21 cellular contexts compared by ENCODE assay signal in the genomic region with DNA sequence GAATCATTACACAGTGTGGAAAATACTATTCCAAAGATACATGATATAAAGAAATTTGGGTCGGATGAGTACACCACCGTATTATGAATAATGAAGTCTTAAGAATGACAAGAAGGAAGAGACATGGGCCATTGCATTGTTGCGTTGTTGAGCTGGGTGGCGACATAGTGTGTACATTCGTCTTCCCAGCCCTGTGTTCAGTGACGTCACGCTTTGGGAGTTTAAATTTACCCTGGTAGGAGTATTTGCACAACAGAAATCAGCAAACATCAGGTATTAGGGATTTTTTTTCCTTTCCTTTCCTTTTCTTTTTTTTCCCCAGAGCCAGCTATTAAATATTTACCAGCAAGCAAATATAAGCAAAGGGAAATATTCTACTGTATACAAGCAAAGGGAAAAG.
DNase-seq lines count a peak whose midpoint lies in the region; ATAC-seq and TF ChIP-seq lines count a peak whose summit lies in the region.
"Had no signal": no experiment of that assay in that cellular context is flagged by ENCODE, and none has a peak within 500 bp of the region (broad histone marks: within the 10 kb centered on the region; RNA-seq: fewer than 3 reads in every experiment).

No MANE protein-coding gene starts in this region.

- ATAC-seq in natural killer cell treated with Interleukin-12 subunit alpha and Interleukin-12 subunit beta and Interleukin-15 and Interleukin-18, amount 100 ng/mL, for 72 hours: no peak
- no peak for ATAC-seq in GM21786 (IDR thresholded peaks at IDR 0.05; ENCODE audit: unreplicated experiment)
- ATAC-seq: HCT116 had no signal

- H3K4me3 Mint-ChIP-seq in natural killer cell treated with Interleukin-12 subunit alpha and Interleukin-12 subunit beta and Interleukin-15 and Interleukin-18, amount 100 ng/mL, for 72 hours: no peak overlapping the region
- H3K4me3 Mint-ChIP-seq: CD4-positive, CD25-positive, alpha-beta regulatory T cell; CD8-positive, alpha-beta memory T cell; HFFc6 had no signal

- peak; percentile 99 for DNase-seq in DMS53 treated with DMSO at 0.1 percent for 48 hours (lab: John Stamatoyannopoulos, UW; ENCODE audit: unreplicated experiment)
- DNase-seq in hepatocyte (ENCODE audit: low spot score): peak; percentile 29
- DNase-seq in natural killer cell treated with Interleukin-12 subunit alpha and Interleukin-12 subunit beta and Interleukin-15 and Interleukin-18, amount 100 ng/mL, for 72 hours (ENCODE audit: low spot score): no peak
- DNase-seq in posterior vena cava (ENCODE audit: low spot score): no peak
- DNase-seq: ACHN; BE2C; C1 segment of cervical spinal cord; Caco-2; CD4-positive, CD25-positive, alpha-beta regulatory T cell; CD8-positive, alpha-beta memory T cell; DMS79 treated with DMSO at 0.1 percent for 48 hours; GF-D8; GOT3; H7; HFFc6; IMR-90 had no signal

- no peaks in the 10 kb centered on the region for H4K20me1 ChIP-seq in hepatocyte (ENCODE audit: insufficient read depth, poor library complexity, severe bottlenecking)

- no peak overlapping the region for H3K9ac ChIP-seq in liver (ENCODE audit: low read depth in 1 of 2, low read length in 2 of 2)

- H3K9me3 ChIP-seq in hepatocyte (ENCODE audit: low read depth) (no peaks in the 10 kb centered on the region), liver (ENCODE audit: control insufficient read depth in 4 of 4, low read length in 3 of 4) (peaks cover 0 to 12% (median 4%) of the 10 kb centered on the region in 4 donors)
- H3K9me3 ChIP-seq: BE2C, Caco-2 had no signal

- H3K4me3 ChIP-seq in hepatocyte (no peak overlapping the region), liver (ENCODE audit: low read depth in 1 of 3, low read length in 3 of 3) (no peak overlapping the region)

- H3K9me2 ChIP-seq in hepatocyte (replicated peaks; ENCODE audit: insufficient read depth): no peaks in the 10 kb centered on the region

- H3K4me2 ChIP-seq in hepatocyte: no peak overlapping the region

- H3K36me3 ChIP-seq in hepatocyte (replicated peaks; ENCODE audit: insufficient read depth, low read depth) (no peaks in the 10 kb centered on the region), liver (ENCODE audit: control insufficient read depth in 4 of 4, insufficient read depth in 3 of 4, low read depth in 1 of 4, low read length in 3 of 4) (no peaks in the 10 kb centered on the region)
- H3K36me3 ChIP-seq: BE2C had no signal

- H3K27ac ChIP-seq in 22Rv1 (peak overlapping the region; percentile 18), hepatocyte (no peak overlapping the region), liver (ENCODE audit: low read depth in 1 of 2, low read length in 2 of 2) (no peak overlapping the region)
- H3K27ac ChIP-seq: HL-60 had no signal

- 79% methylated on average over 7 of the region's 7 CpGs for WGBS in hepatocyte (ENCODE audit: low lambda C conversion rate, missing lambda C conversion rate)
- WGBS in liver: 53% methylated on average over 7 of the region's 7 CpGs

- no peaks in the 10 kb centered on the region for H3K27me3 Mint-ChIP-seq in natural killer cell treated with Interleukin-12 subunit alpha and Interleukin-12 subunit beta and Interleukin-15 and Interleukin-18, amount 100 ng/mL, for 72 hours
- H3K27me3 Mint-ChIP-seq: CD4-positive, CD25-positive, alpha-beta regulatory T cell; CD8-positive, alpha-beta memory T cell had no signal

- TF ChIP-seq CTCF in 22Rv1 (IDR thresholded peaks at IDR 0.05): no peak
- no peak for TF ChIP-seq CTCF in hepatocyte (IDR thresholded peaks at IDR 0.05; ENCODE audit: poor library complexity)
- peak; percentile 3 for TF ChIP-seq CTCF in liver (IDR thresholded peaks at IDR 0.05; ENCODE audit: low read depth, low read length, missing input control)

- no peak overlapping the region for H3K27ac Mint-ChIP-seq in natural killer cell treated with Interleukin-12 subunit alpha and Interleukin-12 subunit beta and Interleukin-15 and Interleukin-18, amount 100 ng/mL, for 72 hours
- H3K27ac Mint-ChIP-seq: CD4-positive, CD25-positive, alpha-beta regulatory T cell; CD8-positive, alpha-beta memory T cell; HFFc6 had no signal

- H3K4me1 ChIP-seq in hepatocyte (ENCODE audit: insufficient read depth) (no peaks in the 10 kb centered on the region), liver (ENCODE audit: control insufficient read depth in 4 of 4, insufficient read depth in 4 of 4, low read length in 3 of 4) (peaks cover 0 to 6% (median 2%) of the 10 kb centered on the region in 4 donors)
- H3K4me1 ChIP-seq: BE2C, Caco-2 had no signal

- H3K27me3 ChIP-seq in hepatocyte (no peaks in the 10 kb centered on the region), liver (ENCODE audit: control insufficient read depth in 4 of 4, insufficient read depth in 4 of 4, low read length in 3 of 4) (no peaks in the 10 kb centered on the region)
- H3K27me3 ChIP-seq: BE2C had no signal

- no peaks in the 10 kb centered on the region for H3K4me1 Mint-ChIP-seq in natural killer cell treated with Interleukin-12 subunit alpha and Interleukin-12 subunit beta and Interleukin-15 and Interleukin-18, amount 100 ng/mL, for 72 hours (ENCODE audit: low read depth in 2 of 2)
- H3K4me1 Mint-ChIP-seq: CD4-positive, CD25-positive, alpha-beta regulatory T cell; CD8-positive, alpha-beta memory T cell had no signal

- intact Hi-C loops in posterior vena cava (cut with DNase I): no loop called here

- peak; percentile 37 to 48 for TF ChIP-seq RAD21 in liver (IDR thresholded peaks at IDR 0.05)

- no peak overlapping the region for H2AFZ ChIP-seq in hepatocyte

- H3K79me2 ChIP-seq in hepatocyte: no peaks in the 10 kb centered on the region

- H3K9me3 Mint-ChIP-seq in natural killer cell treated with Interleukin-12 subunit alpha and Interleukin-12 subunit beta and Interleukin-15 and Interleukin-18, amount 100 ng/mL, for 72 hours: peaks cover 20% of the 10 kb centered on the region

- H3K36me3 Mint-ChIP-seq in natural killer cell treated with Interleukin-12 subunit alpha and Interleukin-12 subunit beta and Interleukin-15 and Interleukin-18, amount 100 ng/mL, for 72 hours: peaks cover 5% of the 10 kb centered on the region
- H3K36me3 Mint-ChIP-seq: CD4-positive, CD25-positive, alpha-beta regulatory T cell; CD8-positive, alpha-beta memory T cell had no signal

TF ChIP-seq in liver, 16 proteins besides CTCF, POLR2A, EP300 and RAD21:
- peak; percentile 6 for TF ChIP-seq SP1 (IDR thresholded peaks at IDR 0.05)
- TF ChIP-seq, protein P1, sequence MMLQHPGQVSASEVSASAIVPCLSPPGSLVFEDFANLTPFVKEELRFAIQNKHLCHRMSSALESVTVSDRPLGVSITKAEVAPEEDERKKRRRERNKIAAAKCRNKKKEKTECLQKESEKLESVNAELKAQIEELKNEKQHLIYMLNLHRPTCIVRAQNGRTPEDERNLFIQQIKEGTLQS (IDR thresholded peaks at IDR 0.05): no peak

Comparison
In these comparisons a context has a peak if more than half of its experiments do, and no peak if none do; other contexts are left out.
1. DNase-seq: peak in DMS53 treated with DMSO at 0.1 percent for 48 hours (single experiment) and hepatocyte (single experiment); none in natural killer cell treated with Interleukin-12 subunit alpha and Interleukin-12 subunit beta and Interleukin-15 and Interleukin-18, amount 100 ng/mL, for 72 hours (single experiment) and posterior vena cava (single experiment).